19 cellular contexts compared by ENCODE assay signal in the genomic region with DNA sequence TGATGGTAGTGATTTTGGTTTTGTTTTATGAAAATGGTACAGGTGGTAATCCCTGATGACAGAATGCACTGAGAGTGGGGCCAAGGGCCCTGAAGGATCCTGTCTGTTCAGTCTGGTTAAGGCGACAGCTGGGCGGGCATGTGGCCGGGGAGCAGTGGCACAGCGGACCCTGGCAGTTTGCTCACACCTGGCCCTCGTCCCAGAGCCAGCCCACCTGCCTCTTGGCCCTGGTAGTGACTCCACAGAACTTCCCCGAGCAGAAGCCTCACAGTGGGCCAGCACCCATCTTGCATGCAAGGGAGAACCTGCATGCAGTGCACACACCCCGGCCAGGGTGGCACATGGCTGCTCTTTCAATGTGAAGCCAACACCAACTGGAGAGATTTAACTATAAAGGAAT.
DNase-seq lines count a peak whose midpoint lies in the region; ATAC-seq and TF ChIP-seq lines count a peak whose summit lies in the region.
"Had no signal": no experiment of that assay in that cellular context is flagged by ENCODE, and none has a peak within 500 bp of the region (broad histone marks: within the 10 kb centered on the region; RNA-seq: fewer than 3 reads in every experiment).

No MANE protein-coding gene starts in this region.

- peaks cover 30% of the 10 kb centered on the region for H3K4me1 ChIP-seq in BLaER1
- H3K4me1 ChIP-seq: HAP-1, SJSA1 had no signal

- no peak for ATAC-seq in T-helper 17 cell

- no peaks in the 10 kb centered on the region for H4K20me1 ChIP-seq in BLaER1

- intact Hi-C loops in Calu3 (cut with micrococcal nuclease; ENCODE audit: unreplicated experiment) = loop anchor here (10.0 kb wide), 1 partner anchor 152 kb away; no protein-coding TSS in a partner anchor

- no peak overlapping the region for H3K9ac ChIP-seq in BLaER1

- H3K27ac Mint-ChIP-seq in T-helper 17 cell (peak overlapping the region; percentile 41), Calu3 (ENCODE audit: unreplicated experiment) (no peak overlapping the region)

- H3K36me3 ChIP-seq in BLaER1 (peaks cover 45% of the 10 kb centered on the region), H7 (replicated peaks; ENCODE audit: control insufficient read depth, insufficient read depth, low read length) (no peaks in the 10 kb centered on the region)
- H3K36me3 ChIP-seq: HAP-1, MG63, SJSA1 had no signal

- H3K27me3 ChIP-seq in BLaER1 (no peaks in the 10 kb centered on the region), H7 (ENCODE audit: control insufficient read depth, insufficient read depth, low read length) (no peaks in the 10 kb centered on the region)
- H3K27me3 ChIP-seq: MG63, SJSA1 had no signal

- H3K36me3 Mint-ChIP-seq in T-helper 17 cell (ENCODE audit: low read depth) (peaks cover 14% of the 10 kb centered on the region), Calu3 (ENCODE audit: insufficient read depth, unreplicated experiment) (no peaks in the 10 kb centered on the region)

- H3K4me3 ChIP-seq in BLaER1 (no peak overlapping the region), H7 (ENCODE audit: insufficient read depth, low read depth, low read length) (no peak overlapping the region)
- H3K4me3 ChIP-seq: HAP-1, MG63, SJSA1 had no signal

- peak; percentile 18 for DNase-seq in H7
- no peak for DNase-seq in T-helper 17 cell
- DNase-seq in mucosa of gallbladder (ENCODE audit: low spot score) = peak; percentile 4
- no peak for DNase-seq in NK-92 treated with Interleukin-12 subunit alpha and Interleukin-12 subunit beta, amount 100 ng/mL, for 24 hours (lab: John Stamatoyannopoulos, UW)
- no peak for DNase-seq in Calu3
- DNase-seq in activated naive CD4-positive, alpha-beta T cell (lab: John Stamatoyannopoulos, UW) = no peak
- DNase-seq: DND-41, Karpas-422, MG63, NCI-H1048, NCI-H1436, NCI-H2081 treated with DMSO at 0.1 percent for 48 hours, NCI-H2227 treated with DMSO at 0.1 percent for 48 hours, NCI-H510A treated with DMSO at 0.1 percent for 48 hours had no signal

- H3K9me3 ChIP-seq in BLaER1 (no peaks in the 10 kb centered on the region), T-helper 17 cell (ENCODE audit: control insufficient read depth, low read length, poor library complexity, severe bottlenecking) (no peaks in the 10 kb centered on the region)
- H3K9me3 ChIP-seq: HAP-1, MG63, SJSA1 had no signal

- no peak overlapping the region for H3K4me3 Mint-ChIP-seq in T-helper 17 cell
- no peak overlapping the region for H3K4me3 Mint-ChIP-seq in Calu3 (ENCODE audit: low read depth, unreplicated experiment)
- H3K4me3 Mint-ChIP-seq: IgD-negative memory B cell had no signal

- H3K4me1 Mint-ChIP-seq in T-helper 17 cell (peaks cover 35% of the 10 kb centered on the region), Calu3 (ENCODE audit: low read depth, unreplicated experiment) (no peaks in the 10 kb centered on the region)

- no peak for TF ChIP-seq CTCF in Calu3 (IDR thresholded peaks at IDR 0.05; ENCODE audit: unreplicated experiment)

- 0 out of 2 replicates have a peak overlapping the region, but pooled peaks have one; percentile 33 for H3K27ac ChIP-seq in BLaER1
- H3K27ac ChIP-seq: C4-2B, SJSA1 had no signal

- H3K9me3 Mint-ChIP-seq in Calu3 (ENCODE audit: low read depth, unreplicated experiment) = no peaks in the 10 kb centered on the region
- H3K9me3 Mint-ChIP-seq: IgD-negative memory B cell had no signal

- no TSS peak for BruUV-seq in Calu3 (replicated peaks; lab: Mats Ljungman, UMichigan)

- CTCF ChIA-PET in Calu3 (lab: Charles Lee) = no interaction called here

- H3K4me2 ChIP-seq in BLaER1 = no peak overlapping the region

- no peaks in the 10 kb centered on the region for H3K27me3 Mint-ChIP-seq in T-helper 17 cell
- no peaks in the 10 kb centered on the region for H3K27me3 Mint-ChIP-seq in Calu3 (ENCODE audit: unreplicated experiment)
- H3K27me3 Mint-ChIP-seq: IgD-negative memory B cell had no signal

Comparison
In these comparisons a context has a peak if more than half of its experiments do, and no peak if none do; other contexts are left out.
1. DNase-seq: peak in H7 (single experiment) and mucosa of gallbladder (single experiment); none in T-helper 17 cell (0 of 3), NK-92 treated with Interleukin-12 subunit alpha and Interleukin-12 subunit beta, amount 100 ng/mL, for 24 hours (single experiment), Calu3 (single experiment) and activated naive CD4-positive, alpha-beta T cell (0 of 4).